In genomic region chr7:1274876-1275684, GRCh38 we compare ENCODE assay signal across 17 cellular contexts. TPM values are rescaled to one million over a fixed set of nuclear protein-coding genes. Genes with fewer than 3 reads are reported as not detected.
A peak's percentile ranks its signal among the peaks of the same experiment; 100 is the strongest.
DNase-seq lines count a peak whose midpoint lies in the region; ATAC-seq, FAIRE-seq and TF ChIP-seq lines count a peak whose summit lies in the region.
"Had no signal": no experiment of that assay in that cellular context is flagged by ENCODE, and none has a peak within 500 bp of the region (broad histone marks: within the 10 kb centered on the region; RNA-seq: fewer than 3 reads in every experiment).

No MANE protein-coding gene starts in this region.

- H3K4me1 Mint-ChIP-seq in activated naive CD4-positive, alpha-beta T cell treated with anti-CD3 and anti-CD28 coated beads for 36 hours (ENCODE audit: low read depth), result no peaks in the 10 kb centered on the region
- H3K4me1 Mint-ChIP-seq in chondrocyte (ENCODE audit: low read depth), result no peaks in the 10 kb centered on the region
- no peaks in the 10 kb centered on the region for H3K4me1 Mint-ChIP-seq in immature natural killer cell

- H3K9me3 Mint-ChIP-seq in activated naive CD4-positive, alpha-beta T cell treated with anti-CD3 and anti-CD28 coated beads for 36 hours, result peaks cover 4% of the 10 kb centered on the region
- H3K9me3 Mint-ChIP-seq in chondrocyte (ENCODE audit: low read depth) (peaks cover 3% of the 10 kb centered on the region), immature natural killer cell (peaks cover 0 to 2% (median 0%) of the 10 kb centered on the region in 6 donors)
- H3K9me3 Mint-ChIP-seq: CD8-positive, alpha-beta T cell had no signal

- no peaks in the 10 kb centered on the region for H3K36me3 Mint-ChIP-seq in activated naive CD4-positive, alpha-beta T cell treated with anti-CD3 and anti-CD28 coated beads for 36 hours (ENCODE audit: low read depth)
- no peaks in the 10 kb centered on the region for H3K36me3 Mint-ChIP-seq in chondrocyte (ENCODE audit: low read depth)
- H3K36me3 Mint-ChIP-seq in immature natural killer cell, result no peaks in the 10 kb centered on the region
- H3K36me3 Mint-ChIP-seq: CD8-positive, alpha-beta T cell had no signal

- no peak for TF ChIP-seq POLR2A in upper lobe of left lung (IDR thresholded peaks at IDR 0.05)

- H3K4me3 ChIP-seq in kidney (ENCODE audit: low read length in 2 of 2), result no peak overlapping the region
- no peak overlapping the region for H3K4me3 ChIP-seq in upper lobe of left lung
- H3K4me3 ChIP-seq: BLaER1 treated with 17β-estradiol and CSF1 and Interleukin-3, amounts not matched to agents 10 nM and 100 nM; K562 had no signal

- no peaks in the 10 kb centered on the region for H3K36me3 ChIP-seq in kidney (ENCODE audit: control insufficient read depth in 1 of 2, insufficient read depth in 2 of 2, low read length in 2 of 2)
- H3K36me3 ChIP-seq in upper lobe of left lung, result no peaks in the 10 kb centered on the region
- H3K36me3 ChIP-seq: BLaER1 treated with 17β-estradiol and CSF1 and Interleukin-3, amounts not matched to agents 10 nM and 100 nM had no signal

- peak; percentile 16 to 47 for ATAC-seq in upper lobe of left lung (ENCODE audit: low FRiP score in 2 of 2)
- no peak for ATAC-seq in sciatic nerve
- ATAC-seq: CD8-positive, alpha-beta T cell; K562; PC-3 had no signal

- peak; percentile 9 for DNase-seq in activated naive CD4-positive, alpha-beta T cell treated with anti-CD3 and anti-CD28 coated beads, Interleukin-2, amount 50 U/mL, for 16 hours
- DNase-seq in activated naive CD4-positive, alpha-beta T cell treated with anti-CD3 and anti-CD28 coated beads for 36 hours, result no peak
- peak; percentile 87 for DNase-seq in chondrocyte (ENCODE audit: low spot score)
- peak; percentile 44 for DNase-seq in kidney
- DNase-seq in upper lobe of left lung, result peak in 1 of 2 donors; percentile 61
- no peak for DNase-seq in sciatic nerve (ENCODE audit: low spot score)
- no peak for DNase-seq in immature natural killer cell
- DNase-seq: CD8-positive, alpha-beta T cell; DMS79; NCI-H1092 treated with DMSO at 0.1 percent for 48 hours; NCI-H2081 treated with DMSO at 0.1 percent for 48 hours; NCI-H226; PC-3; RPMI8226 had no signal

- H3K4me1 ChIP-seq in kidney (ENCODE audit: control insufficient read depth in 1 of 2, insufficient read depth in 1 of 2, low read depth in 1 of 2, low read length in 2 of 2) (no peaks in the 10 kb centered on the region), upper lobe of left lung (no peaks in the 10 kb centered on the region)

- no peak overlapping the region for H3K27ac Mint-ChIP-seq in activated naive CD4-positive, alpha-beta T cell treated with anti-CD3 and anti-CD28 coated beads for 36 hours
- H3K27ac Mint-ChIP-seq in chondrocyte (ENCODE audit: unreplicated experiment) (no peak overlapping the region), immature natural killer cell (no peak overlapping the region)
- H3K27ac Mint-ChIP-seq: CD8-positive, alpha-beta T cell had no signal

- peaks cover 0 to 10% (median 0%) of the 10 kb centered on the region in 4 donors for H3K27me3 ChIP-seq in upper lobe of left lung

- TF ChIP-seq CTCF in chondrocyte (IDR thresholded peaks at IDR 0.05), result no peak
- TF ChIP-seq CTCF in kidney (IDR thresholded peaks at IDR 0.05; ENCODE audit: borderline replicate concordance, extremely low read depth, insufficient read depth), result no peak
- TF ChIP-seq CTCF in upper lobe of left lung (IDR thresholded peaks at IDR 0.05), result no peak

- H3K4me3 Mint-ChIP-seq in activated naive CD4-positive, alpha-beta T cell treated with anti-CD3 and anti-CD28 coated beads for 36 hours, result no peak overlapping the region
- H3K4me3 Mint-ChIP-seq in chondrocyte (ENCODE audit: unreplicated experiment) (no peak overlapping the region), immature natural killer cell (no peak overlapping the region)
- H3K4me3 Mint-ChIP-seq: CD8-positive, alpha-beta T cell had no signal

- no peak for FAIRE-seq in kidney (lab: Jason Lieb, UNC)
- FAIRE-seq: H1, K562 had no signal

- no peak overlapping the region for H3K9ac ChIP-seq in kidney (ENCODE audit: low read length in 2 of 2)
- H3K9ac ChIP-seq: BLaER1 treated with 17β-estradiol and CSF1 and Interleukin-3, amounts not matched to agents 10 nM and 100 nM had no signal

- H3K27me3 Mint-ChIP-seq in activated naive CD4-positive, alpha-beta T cell treated with anti-CD3 and anti-CD28 coated beads for 36 hours (ENCODE audit: low read depth), result peaks cover 13% of the 10 kb centered on the region
- H3K27me3 Mint-ChIP-seq in chondrocyte (ENCODE audit: low read depth) (peaks cover 14% of the 10 kb centered on the region), immature natural killer cell (ENCODE audit: low read depth in 3 of 3) (peaks cover 0 to 5% (median 2%) of the 10 kb centered on the region in 3 donors)

- H3K9me3 ChIP-seq in kidney (ENCODE audit: control insufficient read depth in 1 of 2, low read length in 2 of 2) (no peaks in the 10 kb centered on the region), upper lobe of left lung (peaks cover 0 to 4% (median 0%) of the 10 kb centered on the region in 4 donors)

- intact Hi-C loops in activated naive CD4-positive, alpha-beta T cell treated with anti-CD3 and anti-CD28 coated beads for 36 hours (cut with micrococcal nuclease), result no loop called here
- intact Hi-C loops in kidney (cut with DNase I) (no loop called here), sciatic nerve (cut with DNase I) (no loop called here)

- CTCF ChIA-PET in activated naive CD4-positive, alpha-beta T cell treated with anti-CD3 and anti-CD28 coated beads for 36 hours (lab: Charles Lee), result no interaction called here

- TF ChIP-seq EP300 in upper lobe of left lung (IDR thresholded peaks at IDR 0.05), result no peak

- WGBS in upper lobe of left lung, 2 donors, result 64 to 71% methylated on average over 22 to 30 of the region's 39 CpGs

- H3K27ac ChIP-seq in kidney (ENCODE audit: low read depth in 2 of 2, low read length in 2 of 2), result no peak overlapping the region
- H3K27ac ChIP-seq in upper lobe of left lung, result no peak overlapping the region
- H3K27ac ChIP-seq: BLaER1 treated with 17β-estradiol and CSF1 and Interleukin-3, amounts not matched to agents 10 nM and 100 nM had no signal

RNA-seq across cellular contexts. Expression of gene UNCX, which starts 42.4 kb away (rescaled TPM):
- total RNA-seq in activated naive CD4-positive, alpha-beta T cell treated with anti-CD3 and anti-CD28 coated beads for 36 hours, result not detected
- not detected in 3 replicates for total RNA-seq in chondrocyte
- total RNA-seq in kidney, result 2.0 TPM
- 1.4 TPM for polyA plus RNA-seq in kidney (ENCODE audit: insufficient read depth, low read depth, low replicate concordance)
- total RNA-seq in upper lobe of left lung, result not detected
- total RNA-seq in sciatic nerve, result not detected
- not detected for polyA plus RNA-seq in immature natural killer cell
- total RNA-seq: CD8-positive, alpha-beta T cell; H1; K562; PC-3 had no signal
- polyA plus RNA-seq: H1, K562 had no signal

Comparison
In these comparisons a context has a peak if more than half of its experiments do, and no peak if none do; other contexts are left out.
1. DNase-seq: peak in activated naive CD4-positive, alpha-beta T cell treated with anti-CD3 and anti-CD28 coated beads, Interleukin-2, amount 50 U/mL, for 16 hours (single experiment), chondrocyte (single experiment) and kidney (single experiment); none in activated naive CD4-positive, alpha-beta T cell treated with anti-CD3 and anti-CD28 coated beads for 36 hours (single experiment), sciatic nerve (single experiment) and immature natural killer cell (0 of 3).